8 cellular contexts compared by ENCODE assay signal in the genomic region with DNA sequence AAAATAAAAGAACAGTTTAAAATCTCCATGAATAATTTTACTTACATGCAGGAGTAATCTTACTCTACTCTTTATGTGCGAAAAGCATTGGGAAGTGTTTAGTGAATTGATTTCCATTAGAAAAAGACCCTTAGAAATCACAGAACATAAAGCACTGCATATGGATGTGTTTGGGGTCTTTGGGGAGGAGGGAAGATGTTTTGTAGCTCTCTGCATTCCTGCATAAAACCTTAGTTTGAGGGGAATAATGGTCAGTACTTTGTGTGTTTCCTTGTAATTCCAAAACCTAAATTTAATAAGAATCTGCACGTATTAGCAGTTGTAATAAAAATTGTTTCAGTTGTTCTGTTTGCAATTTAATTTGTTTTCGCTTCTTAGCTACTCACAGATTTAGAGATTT.
A peak's percentile ranks its signal among the peaks of the same experiment; 100 is the strongest.
DNase-seq lines count a peak whose midpoint lies in the region; ATAC-seq and TF ChIP-seq lines count a peak whose summit lies in the region.

No MANE protein-coding gene starts in this region.

- DNase-seq in BJ (ENCODE audit: low read depth) (no peak), MG63 (no peak), dorsolateral prefrontal cortex (no peak), neural crest cell (ENCODE audit: low read depth, low spot score) (no peak)
- no peak for DNase-seq in activated CD4-positive, CD25-positive, alpha-beta regulatory T cell treated with anti-CD3 and anti-CD28 coated beads, Interleukin-2, amount 50 U/mL, for 72 hours

- POLR2A ChIA-PET in BJ (lab: Charles Lee) = no interaction called here

- H3K9me3 ChIP-seq in MG63 = no peaks in the 10 kb centered on the region

- ATAC-seq in HG02571 (IDR thresholded peaks at IDR 0.05; ENCODE audit: unreplicated experiment) (no peak), HG02610 (IDR thresholded peaks at IDR 0.05; ENCODE audit: unreplicated experiment) (no peak), HG03025 (IDR thresholded peaks at IDR 0.05; ENCODE audit: low FRiP score, unreplicated experiment) (no peak)

- H3K36me3 ChIP-seq in BJ (ENCODE audit: control insufficient read depth, insufficient read depth, low read length) = peaks cover 2% of the 10 kb centered on the region; the same call in 1 of the 2 replicates
- H3K36me3 ChIP-seq in MG63 = no peaks in the 10 kb centered on the region; the same call in 1 of the 2 replicates

- H3K27ac Mint-ChIP-seq in neural crest cell (ENCODE audit: unreplicated experiment) = peak overlapping the region; percentile 95

- peaks cover 68% of the 10 kb centered on the region for H3K4me1 Mint-ChIP-seq in neural crest cell

- H3K4me3 ChIP-seq in BJ (ENCODE audit: low read depth, low read length) = peak overlapping the region; percentile 44
- H3K4me3 ChIP-seq in MG63 = peak overlapping the region; percentile 49
- H3K4me3 ChIP-seq in dorsolateral prefrontal cortex = peak overlapping the region; percentile 32 to 75 (median 59)

- peak overlapping the region in 55 of 59 donors; percentile 1 to 90 (median 78) for H3K27ac ChIP-seq in dorsolateral prefrontal cortex

- intact Hi-C loops in dorsolateral prefrontal cortex (cut with DNase I) = loop anchor here in 1 of 2 donors (10.0 kb wide), 1 partner anchor 676 kb away; no protein-coding TSS in a partner anchor

- no peaks in the 10 kb centered on the region for H3K9me3 Mint-ChIP-seq in neural crest cell

- H3K4me3 Mint-ChIP-seq in neural crest cell = peak overlapping the region; percentile 88

- CTCF ChIA-PET in BJ (lab: Yijun Ruan, JAX) = interaction anchor here (1.0 kb wide), 1 partner anchor 23 kb away, joined by 3 read pairs; no protein-coding TSS in a partner anchor

- H3K27me3 ChIP-seq in BJ (ENCODE audit: control insufficient read depth, insufficient read depth, low read length) (no peaks in the 10 kb centered on the region), MG63 (no peaks in the 10 kb centered on the region), dorsolateral prefrontal cortex (no peaks in the 10 kb centered on the region)

- no peaks in the 10 kb centered on the region for H3K27me3 Mint-ChIP-seq in neural crest cell (ENCODE audit: low read depth)

- TF ChIP-seq CTCF in BJ (IDR thresholded peaks at IDR 0.05; ENCODE audit: insufficient read depth, low read depth, low read length) (no peak), dorsolateral prefrontal cortex (IDR thresholded peaks at IDR 0.05 in 54 of 56, conservative IDR thresholded peaks at IDR 0.05 in 2 of 56; ENCODE audit: low read depth in 1 of 56, partially characterized antibody in 56 of 56) (no peak), neural crest cell (conservative IDR thresholded peaks at IDR 0.05) (no peak)

- H3K36me3 Mint-ChIP-seq in neural crest cell (ENCODE audit: low read depth) = peaks cover 2% of the 10 kb centered on the region
